In genomic region chr2:47429795-47430194, GRCh38 we compare ENCODE assay signal across 13 cellular contexts. TPM values are rescaled to one million over a fixed set of nuclear protein-coding genes. Genes with fewer than 3 reads are reported as not detected.
A peak's percentile ranks its signal among the peaks of the same experiment; 100 is the strongest.
DNase-seq lines count a peak whose midpoint lies in the region; ATAC-seq and TF ChIP-seq lines count a peak whose summit lies in the region.
"Had no signal": no experiment of that assay in that cellular context is flagged by ENCODE, and none has a peak within 500 bp of the region (broad histone marks: within the 10 kb centered on the region; RNA-seq: fewer than 3 reads in every experiment).

No MANE protein-coding gene starts in this region.

- no peak overlapping the region for H3K27ac ChIP-seq in suprapubic skin
- H3K27ac ChIP-seq: esophagus squamous epithelium had no signal

- ATAC-seq in HG03442 (IDR thresholded peaks at IDR 0.05; ENCODE audit: unreplicated experiment) = no peak
- ATAC-seq: naive thymus-derived CD8-positive, alpha-beta T cell had no signal

- TF ChIP-seq EP300 in suprapubic skin (IDR thresholded peaks at IDR 0.05) = no peak

- no peaks in the 10 kb centered on the region for H3K9me3 ChIP-seq in suprapubic skin
- H3K9me3 ChIP-seq: esophagus squamous epithelium had no signal

- H3K27me3 ChIP-seq in suprapubic skin = no peaks in the 10 kb centered on the region
- H3K27me3 ChIP-seq: esophagus squamous epithelium had no signal

- H3K4me3 ChIP-seq in fibroblast of villous mesenchyme (ENCODE audit: low read depth, low read length) = no peak overlapping the region
- no peak overlapping the region for H3K4me3 ChIP-seq in suprapubic skin
- H3K4me3 ChIP-seq: esophagus squamous epithelium had no signal

- no peaks in the 10 kb centered on the region for H3K4me1 ChIP-seq in suprapubic skin
- H3K4me1 ChIP-seq: esophagus squamous epithelium had no signal

- DNase-seq in AG08395 (ENCODE audit: low spot score) (peak; percentile 39), HS-5 (ENCODE audit: low read depth) (peak; percentile 33), astrocyte of the hippocampus (ENCODE audit: low read depth, low spot score) (peak; percentile 47), fibroblast of villous mesenchyme (ENCODE audit: low read depth) (peak; percentile 60), activated gamma-delta T cell treated with Interleukin-2 at 50 U/mL for 16 hours (no peak), suprapubic skin (ENCODE audit: low spot score in 2 of 2) (no peak), NCI-H187 treated with DMSO at 0.1 percent for 48 hours (lab: John Stamatoyannopoulos, UW) (no peak)
- DNase-seq: activated T-cell treated with anti-CD3 and anti-CD28 coated beads, Interleukin-2, amount 50 U/mL, for 24 hours; cortex of kidney; esophagus squamous epithelium; naive thymus-derived CD8-positive, alpha-beta T cell; SHP77 had no signal

- WGBS in suprapubic skin = 66% methylated on average over 6 of the region's 6 CpGs

- TF ChIP-seq POLR2A in suprapubic skin (IDR thresholded peaks at IDR 0.05) = no peak

- no peak for TF ChIP-seq CTCF in fibroblast of villous mesenchyme (IDR thresholded peaks at IDR 0.05; ENCODE audit: insufficient read depth, low read depth, low read length)
- no peak for TF ChIP-seq CTCF in suprapubic skin (IDR thresholded peaks at IDR 0.05)

- peaks cover 20% of the 10 kb centered on the region for H3K36me3 ChIP-seq in suprapubic skin

RNA-seq across cellular contexts. Expression of gene MSH2, which starts 26.8 kb away (rescaled TPM):
- 17.1 and 22.9 TPM in 2 replicates for total RNA-seq in fibroblast of villous mesenchyme
- 10 to 100 TPM; 11.8 to 18.1 (median 13.8) TPM for total RNA-seq in suprapubic skin

Comparison
In these comparisons a context has a peak if more than half of its experiments do, and no peak if none do; other contexts are left out.
1. DNase-seq: peak in AG08395 (single experiment), HS-5 (single experiment), astrocyte of the hippocampus (single experiment) and fibroblast of villous mesenchyme (single experiment); none in activated gamma-delta T cell treated with Interleukin-2 at 50 U/mL for 16 hours (single experiment), suprapubic skin (0 of 2) and NCI-H187 treated with DMSO at 0.1 percent for 48 hours (single experiment).